1 cellular context compared by ENCODE assay signal in genomic region chr10:26509311-26509710, GRCh38.
TF ChIP-seq lines count a peak whose summit lies in the region.

No MANE protein-coding gene starts in this region.

TF ChIP-seq in GM12878, 131 proteins besides CTCF, POLR2A, EP300 and RAD21 (continued from another document):
- TF ChIP-seq PKNOX1 (IDR thresholded peaks at IDR 0.05) (no peak), EED (IDR thresholded peaks at IDR 0.05; ENCODE audit: low read depth) (no peak)
